In the genomic region with DNA sequence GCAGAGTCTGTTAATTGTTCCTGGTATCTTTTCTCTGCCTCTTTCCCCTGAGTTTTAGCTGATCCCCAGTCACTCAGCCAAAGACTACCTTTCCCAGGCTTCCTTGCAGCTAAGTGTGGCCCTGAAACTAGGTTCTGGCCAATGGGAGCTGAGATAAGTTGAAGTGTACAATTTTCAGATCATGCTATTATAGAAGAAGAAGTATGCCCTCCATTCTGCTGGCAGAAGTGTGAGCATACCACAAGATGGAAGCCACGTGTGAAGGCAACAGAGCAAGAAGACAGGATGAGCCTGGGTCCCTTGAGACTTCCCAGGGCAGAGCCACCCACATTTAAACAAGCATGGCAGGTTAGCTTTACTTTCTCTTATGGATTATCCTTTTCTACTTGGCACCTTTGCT, we compare ENCODE assay signal across 11 cellular contexts.
A peak's percentile ranks its signal among the peaks of the same experiment; 100 is the strongest.
DNase-seq lines count a peak whose midpoint lies in the region; ATAC-seq, FAIRE-seq and TF ChIP-seq lines count a peak whose summit lies in the region.
"Had no signal": no experiment of that assay in that cellular context is flagged by ENCODE, and none has a peak within 500 bp of the region (broad histone marks: within the 10 kb centered on the region; RNA-seq: fewer than 3 reads in every experiment).

No MANE protein-coding gene starts in this region.

- DNase-seq in OCI-M1 (lab: John Stamatoyannopoulos, UW) = peak; percentile 65
- no peak for DNase-seq in pancreas
- DNase-seq in activated naive CD4-positive, alpha-beta T cell treated with Interleukin-2 at 50 U/mL for 16 hours = no peak
- DNase-seq in amniotic stem cell (lab: John Stamatoyannopoulos, UW) = no peak
- no peak for DNase-seq in effector CD8-positive, alpha-beta T cell (lab: John Stamatoyannopoulos, UW)
- DNase-seq: activated naive CD4-positive, alpha-beta T cell; caudate nucleus had no signal

- no peak overlapping the region for H3K4me3 ChIP-seq in pancreas

- ATAC-seq in GM18502 (IDR thresholded peaks at IDR 0.05; ENCODE audit: poor library complexity, unreplicated experiment) (peak; percentile 97), GM21360 (IDR thresholded peaks at IDR 0.05; ENCODE audit: unreplicated experiment) (peak; percentile 89), HG02981 (IDR thresholded peaks at IDR 0.05; ENCODE audit: unreplicated experiment) (peak; percentile 93), pancreas (no peak)
- ATAC-seq: sciatic nerve had no signal

- no peak overlapping the region for H3K27ac ChIP-seq in pancreas

- H3K36me3 ChIP-seq in pancreas = no peaks in the 10 kb centered on the region

- no peak for FAIRE-seq in pancreas (lab: Jason Lieb, UNC)

- WGBS in pancreas, 2 donors = 58 to 75% methylated on average over 1 of the region's 1 CpG

- H3K27me3 ChIP-seq in pancreas = no peaks in the 10 kb centered on the region

- TF ChIP-seq CTCF in pancreas (IDR thresholded peaks at IDR 0.05) = no peak

- no peaks in the 10 kb centered on the region for H3K4me1 ChIP-seq in pancreas

- intact Hi-C loops in pancreas (cut with DNase I) = no loop called here

- H3K9me3 ChIP-seq in pancreas = no peaks in the 10 kb centered on the region

Comparison
In these comparisons a context has a peak if more than half of its experiments do, and no peak if none do; other contexts are left out.
1. ATAC-seq: peak in GM18502 (single experiment), GM21360 (single experiment) and HG02981 (single experiment); none in pancreas (0 of 4).